In genomic region chr4:98522062-98522461, GRCh38 we compare ENCODE assay signal across 18 cellular contexts.
DNase-seq lines count a peak whose midpoint lies in the region; ATAC-seq, FAIRE-seq and TF ChIP-seq lines count a peak whose summit lies in the region.
"Had no signal": no experiment of that assay in that cellular context is flagged by ENCODE, and none has a peak within 500 bp of the region (broad histone marks: within the 10 kb centered on the region; RNA-seq: fewer than 3 reads in every experiment).

No MANE protein-coding gene starts in this region.

- H3K79me2 ChIP-seq in GM23248 (ENCODE audit: insufficient read depth) (peaks cover 92% of the 10 kb centered on the region), GM12878 (ENCODE audit: control insufficient read depth, insufficient read depth, low read length) (no peaks in the 10 kb centered on the region)

- H3K9ac ChIP-seq in GM23248: peak overlapping the region; percentile 63; the same call in 1 of the 2 replicates
- H3K9ac ChIP-seq in GM12878 (ENCODE audit: control insufficient read depth, insufficient read depth, low read length): no peak overlapping the region

- no peak overlapping the region for H3K4me3 Mint-ChIP-seq in mesothelial cell of epicardium

- DNase-seq in A549 (ENCODE audit: low read depth in 1 of 2, low spot score in 1 of 2): no peak
- DNase-seq in GM23248: no peak
- no peak for DNase-seq in GM12878 (ENCODE audit: low read depth, low spot score)
- no peak for DNase-seq in mesothelial cell of epicardium (ENCODE audit: low spot score in 2 of 2, unreplicated experiment in 2 of 2)
- DNase-seq in thyroid gland: no peak
- no peak for DNase-seq in EL
- DNase-seq: activated CD8-positive, alpha-beta memory T cell treated with anti-CD3 and anti-CD28 coated beads, Interleukin-2, amount 50 U/mL, for 48 hours; aorta; C1 segment of cervical spinal cord; effector memory CD4-positive, alpha-beta T cell; mucosa of descending colon; NCI-H2107; stimulated activated CD4-positive, alpha-beta T cell treated with anti-CD3 and anti-CD28 coated beads, Interleukin-2, amount 100 ng/mL, for 24 hours had no signal

- TF ChIP-seq CTCF in A549 (IDR thresholded peaks at IDR 0.05): no peak
- no peak for TF ChIP-seq CTCF in GM12878 (IDR thresholded peaks at IDR 0.05 in 2 of 3, conservative IDR thresholded peaks at IDR 0.05 in 1 of 3; ENCODE audit: control insufficient read depth in 2 of 3, extremely low read depth in 1 of 3, insufficient read depth in 1 of 3, low read depth in 3 of 3, low read length in 3 of 3)
- TF ChIP-seq CTCF in mesothelial cell of epicardium (IDR thresholded peaks at IDR 0.05; ENCODE audit: unreplicated experiment): no peak
- TF ChIP-seq CTCF in thyroid gland (IDR thresholded peaks at IDR 0.05): no peak

- no peaks in the 10 kb centered on the region for H3K27me3 ChIP-seq in GM23248 (replicated peaks; ENCODE audit: insufficient read depth)
- H3K27me3 ChIP-seq in GM12878 (replicated peaks in 1 of 2; ENCODE audit: control insufficient read depth in 2 of 2, insufficient read depth in 2 of 2, low read length in 1 of 2): no peaks in the 10 kb centered on the region
- no peaks in the 10 kb centered on the region for H3K27me3 ChIP-seq in thyroid gland
- H3K27me3 ChIP-seq: gastroesophageal sphincter had no signal

- 53% methylated on average over 5 of the region's 5 CpGs for WGBS in A549 (ENCODE audit: missing lambda C conversion rate)
- 69 to 70% methylated on average over 5 of the region's 5 CpGs for whole genome bisulfite sequencing in GM23248 (ENCODE audit: low coverage in 1 of 2, low lambda C conversion rate in 2 of 2, missing lambda C conversion rate in 2 of 2), 2 experiments
- 2% methylated on average over 5 of the region's 5 CpGs for WGBS in GM12878 (ENCODE audit: insufficient coverage, insufficient replicate concordance, low lambda C conversion rate, missing lambda C conversion rate)
- WGBS in thyroid gland, 2 donors: 54 to 77% methylated on average over 5 of the region's 5 CpGs

- no peaks in the 10 kb centered on the region for H3K36me3 Mint-ChIP-seq in mesothelial cell of epicardium

- TF ChIP-seq RAD21 in A549 (conservative IDR thresholded peaks at IDR 0.05 in 1 of 2, IDR thresholded peaks at IDR 0.05 in 1 of 2) (no peak), GM12878 (IDR thresholded peaks at IDR 0.05; ENCODE audit: insufficient read depth, low read depth, low read length) (no peak)

- H3K4me1 Mint-ChIP-seq in mesothelial cell of epicardium: peaks cover 51% of the 10 kb centered on the region

- H3K27me3 Mint-ChIP-seq in mesothelial cell of epicardium (ENCODE audit: low read depth): no peaks in the 10 kb centered on the region

- TF ChIP-seq EP300 in A549 (IDR thresholded peaks at IDR 0.05): no peak
- TF ChIP-seq EP300 in GM12878 (IDR thresholded peaks at IDR 0.05; ENCODE audit: borderline replicate concordance in 1 of 2, control insufficient read depth in 1 of 2, low read depth in 2 of 2, low read length in 2 of 2): no peak

- H3K9me3 Mint-ChIP-seq in mesothelial cell of epicardium: no peaks in the 10 kb centered on the region

- peaks cover 49% of the 10 kb centered on the region for H3K4me1 ChIP-seq in A549
- peaks cover 72% of the 10 kb centered on the region for H3K4me1 ChIP-seq in GM23248 (ENCODE audit: insufficient read depth)
- H3K4me1 ChIP-seq in GM12878 (ENCODE audit: control insufficient read depth, insufficient read depth, low read length): peaks cover 6% of the 10 kb centered on the region
- peaks cover 19 to 32% of the 10 kb centered on the region in 2 donors for H3K4me1 ChIP-seq in thyroid gland

- peak overlapping the region; percentile 73 to 79 for H3K27ac ChIP-seq in A549
- H3K27ac ChIP-seq in GM23248: peak overlapping the region; percentile 86
- H3K27ac ChIP-seq in GM12878 (ENCODE audit: control insufficient read depth, insufficient read depth): no peak overlapping the region
- H3K27ac ChIP-seq in thyroid gland: peak overlapping the region in 1 of 3 donors; percentile 23

- no peaks in the 10 kb centered on the region for H3K9me2 ChIP-seq in GM23248 (ENCODE audit: insufficient read depth)

- peak overlapping the region; percentile 53 for H3K27ac Mint-ChIP-seq in mesothelial cell of epicardium

- H3K4me2 ChIP-seq in A549 (peak overlapping the region; percentile 77), GM23248 (ENCODE audit: unreplicated experiment) (peak overlapping the region; percentile 71), GM12878 (ENCODE audit: control insufficient read depth, insufficient read depth) (no peak overlapping the region)

- H3K36me3 ChIP-seq in GM23248 (ENCODE audit: low read depth): no peaks in the 10 kb centered on the region
- no peaks in the 10 kb centered on the region for H3K36me3 ChIP-seq in GM12878 (ENCODE audit: control insufficient read depth in 2 of 2, insufficient read depth in 2 of 2, low read length in 1 of 2)
- H3K36me3 ChIP-seq in thyroid gland: no peaks in the 10 kb centered on the region
- H3K36me3 ChIP-seq: gastroesophageal sphincter had no signal

- TF ChIP-seq POLR2A in A549 (IDR thresholded peaks at IDR 0.05; ENCODE audit: low read length): no peak
- no peak for TF ChIP-seq POLR2A in GM12878 (IDR thresholded peaks at IDR 0.05; ENCODE audit: low read depth, low read length)
- TF ChIP-seq POLR2A in thyroid gland (IDR thresholded peaks at IDR 0.05): no peak

- CTCF ChIA-PET in A549 (lab: Yijun Ruan, JAX): interaction anchor here (1.3 kb wide), 1 partner anchor 54 kb away, joined by 6 read pairs; no protein-coding TSS in a partner anchor
- CTCF ChIA-PET in GM12878 (lab: Yijun Ruan, JAX): interaction anchor here (1.0 to 1.8 kb wide), 4 partner anchors 8 to 120 kb away, joined by 3 to 5 read pairs (median 4); no protein-coding TSS in a partner anchor

- POLR2A ChIA-PET in A549 (lab: Yijun Ruan, JAX): no interaction called here
- POLR2A ChIA-PET in GM12878 (lab: Charles Lee): no interaction called here

- no peak for ATAC-seq in A549
- ATAC-seq in GM12878: no peak
- ATAC-seq in HG02642 (IDR thresholded peaks at IDR 0.05; ENCODE audit: poor library complexity, unreplicated experiment): no peak
- no peak for ATAC-seq in HG02623 (IDR thresholded peaks at IDR 0.05; ENCODE audit: unreplicated experiment)
- ATAC-seq: gastroesophageal sphincter, mucosa of descending colon had no signal

- RAD21 ChIA-PET in GM12878 (lab: Charles Lee; ENCODE audit: unreplicated experiment): interaction anchor here (0.9 kb wide), 1 partner anchor 16 kb away, joined by 3 read pairs; no protein-coding TSS in a partner anchor

- FAIRE-seq in A549 (lab: Jason Lieb, UNC): no peak
- FAIRE-seq in GM12878 (lab: Jason Lieb, UNC): no peak
- FAIRE-seq: islet of Langerhans, urothelium cell line had no signal

- no peak overlapping the region for H2AFZ ChIP-seq in GM23248
- no peak overlapping the region for H2AFZ ChIP-seq in GM12878 (ENCODE audit: control insufficient read depth, low read depth, low read length)

- H3K4me3 ChIP-seq in A549: no peak overlapping the region
- peak overlapping the region; percentile 60; the same call in 1 of the 2 replicates for H3K4me3 ChIP-seq in GM23248
- no peak overlapping the region for H3K4me3 ChIP-seq in GM12878
- no peak overlapping the region for H3K4me3 ChIP-seq in thyroid gland (replicated peaks in 1 of 3)
- H3K4me3 ChIP-seq: gastroesophageal sphincter, mucosa of descending colon had no signal

- H3F3A ChIP-seq in GM23248 (ENCODE audit: insufficient read depth): peaks cover 68% of the 10 kb centered on the region

- H3K9me3 ChIP-seq in A549 (no peaks in the 10 kb centered on the region), GM23248 (ENCODE audit: low read depth) (no peaks in the 10 kb centered on the region), GM12878 (replicated peaks; ENCODE audit: control insufficient read depth, insufficient read depth, low read length) (no peaks in the 10 kb centered on the region), thyroid gland (no peaks in the 10 kb centered on the region)
- H3K9me3 ChIP-seq: mucosa of descending colon had no signal

- in situ Hi-C loops in GM23248 (cut with MboI): no loop called here
- in situ Hi-C loops in GM12878 (cut with MboI): no loop called here

- BruUV-seq in GM12878 (replicated peaks; lab: Mats Ljungman, UMichigan): no TSS peak

- H4K20me1 ChIP-seq in GM23248 (ENCODE audit: insufficient read depth): no peaks in the 10 kb centered on the region
- H4K20me1 ChIP-seq in GM12878 (ENCODE audit: control insufficient read depth, insufficient read depth): no peaks in the 10 kb centered on the region

- intact Hi-C loops in GM12878 (cut with micrococcal nuclease; ENCODE audit: unreplicated experiment): no loop called here
- intact Hi-C loops in thyroid gland (cut with DNase I): no loop called here

- SMC1A ChIA-PET in GM12878 (lab: Charles Lee; ENCODE audit: uncharacterized antibody, unreplicated experiment): interaction anchor here (0.7 to 1.7 kb wide), 8 partner anchors 9 to 84 kb away, joined by 3 to 9 read pairs (median 4); no protein-coding TSS in a partner anchor

TF ChIP-seq in A549, 52 proteins besides CTCF, POLR2A, EP300 and RAD21 (continues in another document):
- TF ChIP-seq NPAS2 (CRISPR knock-in tag; IDR thresholded peaks at IDR 0.05; ENCODE audit: borderline replicate concordance) (no peak), ATOH8 (CRISPR knock-in tag; IDR thresholded peaks at IDR 0.05; ENCODE audit: low read depth) (no peak), HOXB5 (CRISPR knock-in tag; IDR thresholded peaks at IDR 0.05) (no peak), POLR2AphosphoS2 (conservative IDR thresholded peaks at IDR 0.05; ENCODE audit: low read length) (no peak), ZSCAN20 (CRISPR knock-in tag; IDR thresholded peaks at IDR 0.05) (no peak), JUNB (IDR thresholded peaks at IDR 0.05) (no peak)

TF ChIP-seq in GM12878, 131 proteins besides CTCF, POLR2A, EP300 and RAD21:
- TF ChIP-seq MLLT1 (IDR thresholded peaks at IDR 0.05) (no peak), SPI1 (IDR thresholded peaks at IDR 0.05; ENCODE audit: borderline replicate concordance, insufficient read depth, low read depth, low read length) (peak; percentile 36; the same call in 1 of the 2 replicates)
TF ChIP-seq in GM12878: peak in this region for 1.
